6 cellular contexts compared by ENCODE assay signal in the genomic region with DNA sequence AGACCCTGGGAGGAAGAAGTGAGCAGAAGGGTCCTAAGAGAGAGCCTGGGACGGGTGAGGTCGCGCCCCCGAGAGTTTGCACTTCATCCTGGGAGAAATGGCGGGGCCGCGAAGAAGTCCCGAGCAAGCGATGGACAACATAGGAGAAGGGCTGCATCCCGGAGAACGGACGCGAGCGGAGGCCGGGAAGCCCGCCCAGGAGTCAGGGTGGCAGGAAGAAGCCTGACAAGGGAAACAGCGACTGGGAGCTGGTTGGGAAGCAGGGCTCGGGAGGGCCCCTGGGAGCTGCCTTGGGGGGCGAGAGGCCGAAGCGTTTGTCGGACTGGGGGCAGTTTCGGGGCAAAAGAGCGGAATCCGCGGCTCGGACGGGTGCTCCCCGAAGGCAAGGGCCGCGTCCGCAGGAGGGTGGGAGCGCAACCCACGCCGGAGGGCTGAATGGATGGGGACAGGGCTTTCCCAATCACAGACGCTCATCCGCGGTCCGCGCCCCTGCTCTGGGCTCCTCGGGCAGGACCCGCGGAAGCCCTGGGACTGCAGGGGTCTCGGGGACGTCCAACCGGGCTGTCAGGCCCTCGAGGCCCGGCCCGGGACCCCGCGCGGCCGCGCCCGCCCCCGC. TPM values are rescaled to one million over a fixed set of nuclear protein-coding genes. Genes with fewer than 3 reads are reported as not detected.
DNase-seq lines count a peak whose midpoint lies in the region; ATAC-seq, FAIRE-seq and TF ChIP-seq lines count a peak whose summit lies in the region.

No MANE protein-coding gene starts in this region.

- H3K27me3 Mint-ChIP-seq in activated CD4-positive, alpha-beta T cell treated with anti-CD3 and anti-CD28 coated beads, Interleukin-2, amount 10 ng/mL, durations not matched to agents 24 days and 14 days, result no peaks in the 10 kb centered on the region
- H3K27me3 Mint-ChIP-seq in activated T-cell treated with anti-CD3 and anti-CD28 coated beads, Interleukin-2, amount 50 U/mL, for 72 hours (ENCODE audit: low read depth), result no peaks in the 10 kb centered on the region

- H3K4me3 ChIP-seq in lung, result peak overlapping the region; percentile 96

- H3K36me3 Mint-ChIP-seq in activated CD4-positive, alpha-beta T cell treated with anti-CD3 and anti-CD28 coated beads, Interleukin-2, amount 10 ng/mL, durations not matched to agents 24 days and 14 days (ENCODE audit: low read depth), result peaks cover 18% of the 10 kb centered on the region
- H3K36me3 Mint-ChIP-seq in activated T-cell treated with anti-CD3 and anti-CD28 coated beads, Interleukin-2, amount 50 U/mL, for 72 hours (ENCODE audit: insufficient read depth in 2 of 2), result peaks cover 5 to 15% of the 10 kb centered on the region in 2 donors

- H3K9me3 ChIP-seq in lung (ENCODE audit: control insufficient read depth in 2 of 2, insufficient read depth in 1 of 2, low read length in 1 of 2), result no peaks in the 10 kb centered on the region

- no peaks in the 10 kb centered on the region for H3K27me3 ChIP-seq in lung (ENCODE audit: control insufficient read depth, insufficient read depth)

- peak overlapping the region; percentile 96 for H3K27ac Mint-ChIP-seq in activated CD4-positive, alpha-beta T cell treated with anti-CD3 and anti-CD28 coated beads, Interleukin-2, amount 10 ng/mL, durations not matched to agents 24 days and 14 days
- H3K27ac Mint-ChIP-seq in activated T-cell treated with anti-CD3 and anti-CD28 coated beads, Interleukin-2, amount 50 U/mL, for 72 hours, result peak overlapping the region; percentile 90

- peak in 1 of 2 donors; percentile 7 for ATAC-seq in activated T-cell treated with anti-CD3 and anti-CD28 coated beads, Interleukin-2, amount 50 U/mL, for 72 hours (replicated peaks in 1 of 2)
- no peak for ATAC-seq in lung (ENCODE audit: insufficient read depth, low FRiP score)

- H3K27ac ChIP-seq in lung (ENCODE audit: low read depth in 1 of 2, low read length in 1 of 2), result peak overlapping the region; percentile 91 to 96

- in situ Hi-C loops in GM13976 (cut with MboI; ENCODE audit: low sequenced_read_pairs, unreplicated experiment), result no loop called here

- peaks cover 0 to 10% of the 10 kb centered on the region in 2 donors for H3K36me3 ChIP-seq in lung (ENCODE audit: control insufficient read depth in 2 of 2, insufficient read depth in 2 of 2, low read length in 2 of 2)

- no peak for FAIRE-seq in GM12891 (lab: Jason Lieb, UNC)

- TF ChIP-seq CTCF in lung (IDR thresholded peaks at IDR 0.05; ENCODE audit: control extremely low read depth, extremely low read depth), result no peak
- TF ChIP-seq CTCF in GM13976 (IDR thresholded peaks at IDR 0.05; ENCODE audit: borderline replicate concordance, control extremely low read depth, extremely low read depth, insufficient read depth, missing control alignments), result no peak

- peaks cover 30% of the 10 kb centered on the region for H3K4me1 Mint-ChIP-seq in activated CD4-positive, alpha-beta T cell treated with anti-CD3 and anti-CD28 coated beads, Interleukin-2, amount 10 ng/mL, durations not matched to agents 24 days and 14 days
- H3K4me1 Mint-ChIP-seq in activated T-cell treated with anti-CD3 and anti-CD28 coated beads, Interleukin-2, amount 50 U/mL, for 72 hours (ENCODE audit: low read depth), result peaks cover 33% of the 10 kb centered on the region

- no peak for TF ChIP-seq POLR2A in GM12891 (IDR thresholded peaks at IDR 0.05; ENCODE audit: low read depth, low read length)

- intact Hi-C loops in activated CD4-positive, alpha-beta T cell treated with anti-CD3 and anti-CD28 coated beads, Interleukin-2, amount 10 ng/mL, durations not matched to agents 24 days and 14 days (cut with micrococcal nuclease), result loop anchor here (1.0 kb wide), 3 partner anchors 9 to 21 kb away; partner anchors contain the start of genes ADAT3 and SCAMP4

- 0 to 1% methylated on average over 40 to 56 of the region's 56 CpGs for WGBS in lung, 2 donors

- peak overlapping the region; percentile 93 for H3K4me3 Mint-ChIP-seq in activated CD4-positive, alpha-beta T cell treated with anti-CD3 and anti-CD28 coated beads, Interleukin-2, amount 10 ng/mL, durations not matched to agents 24 days and 14 days
- peak overlapping the region; percentile 96 to 99 for H3K4me3 Mint-ChIP-seq in activated T-cell treated with anti-CD3 and anti-CD28 coated beads, Interleukin-2, amount 50 U/mL, for 72 hours

- no peaks in the 10 kb centered on the region for H3K9me3 Mint-ChIP-seq in activated CD4-positive, alpha-beta T cell treated with anti-CD3 and anti-CD28 coated beads, Interleukin-2, amount 10 ng/mL, durations not matched to agents 24 days and 14 days
- no peaks in the 10 kb centered on the region for H3K9me3 Mint-ChIP-seq in activated T-cell treated with anti-CD3 and anti-CD28 coated beads, Interleukin-2, amount 50 U/mL, for 72 hours

- peaks cover 0 to 32% of the 10 kb centered on the region in 2 donors for H3K4me1 ChIP-seq in lung (ENCODE audit: control insufficient read depth in 2 of 2, insufficient read depth in 2 of 2, low read length in 2 of 2)

- DNase-seq in activated CD4-positive, alpha-beta T cell treated with anti-CD3 and anti-CD28 coated beads, Interleukin-2, amount 10 ng/mL, durations not matched to agents 24 days and 14 days, result peak; percentile 75
- no peak for DNase-seq in activated CD4-positive, alpha-beta T cell treated with anti-CD3 and anti-CD28 coated beads for 48 hours
- DNase-seq in activated T-cell treated with anti-CD3 and anti-CD28 coated beads, Interleukin-2, amount 50 U/mL, for 72 hours, result no peak
- DNase-seq in lung (ENCODE audit: low spot score) (no peak), GM12891 (ENCODE audit: insufficient read length, low spot score) (no peak), GM13976 (ENCODE audit: low spot score) (no peak)

TF ChIP-seq in GM12891, 5 proteins besides CTCF, POLR2A, EP300 and RAD21:
- TF ChIP-seq POLR2AphosphoS5 (IDR thresholded peaks at IDR 0.05; ENCODE audit: low read depth, low read length), result no peak
- TF ChIP-seq PAX5 (IDR thresholded peaks at IDR 0.05; ENCODE audit: insufficient read depth, low read length, severe bottlenecking), result no peak
- TF ChIP-seq SPI1 (IDR thresholded peaks at IDR 0.05; ENCODE audit: low read depth, low read length), result no peak
- TF ChIP-seq TAF1 (IDR thresholded peaks at IDR 0.05; ENCODE audit: low read depth, low read length), result no peak
- TF ChIP-seq POU2F2 (IDR thresholded peaks at IDR 0.05; ENCODE audit: low read depth, low read length), result no peak

RNA-seq across cellular contexts. Expression of gene ABHD17A, which starts 0.5 kb away (rescaled TPM):
- total RNA-seq in activated CD4-positive, alpha-beta T cell treated with anti-CD3 and anti-CD28 coated beads, Interleukin-2, amount 10 ng/mL, durations not matched to agents 24 days and 14 days, result 104 and 107 TPM in 2 replicates
- 10 to 100 TPM; 84.2 to 92.1 TPM for total RNA-seq in activated T-cell treated with anti-CD3 and anti-CD28 coated beads, Interleukin-2, amount 50 U/mL, for 72 hours
- 10 to 100 TPM; 68.8 to 84.9 TPM for total RNA-seq in lung
- 100 to 1,000 TPM in 1 of 2 donors, 10 to 100 TPM in 1; 97.0 to 110 TPM for polyA plus RNA-seq in lung
- polyA plus RNA-seq in GM12891 (2012; ENCODE audit: low read depth, missing spikeins), result 35.6 TPM

RNA-seq across cellular contexts. Expression of gene ADAT3, which starts 20.4 kb away (rescaled TPM):
- total RNA-seq in activated CD4-positive, alpha-beta T cell treated with anti-CD3 and anti-CD28 coated beads, Interleukin-2, amount 10 ng/mL, durations not matched to agents 24 days and 14 days, result 8.8 and 10.6 TPM in 2 replicates
- total RNA-seq in activated T-cell treated with anti-CD3 and anti-CD28 coated beads, Interleukin-2, amount 50 U/mL, for 72 hours, result 1 to 10 TPM; 4.2 to 4.5 TPM
- total RNA-seq in lung, result 10 to 100 TPM in 1 of 2 donors, 1 to 10 TPM in 1; 4.0 to 11.9 TPM
- 1 to 10 TPM; 6.4 to 7.2 TPM for polyA plus RNA-seq in lung
- 3.9 TPM for polyA plus RNA-seq in GM12891 (2012; ENCODE audit: low read depth, missing spikeins)

RNA-seq across cellular contexts. Expression of gene SCAMP4, which starts 20.4 kb away (rescaled TPM):
- total RNA-seq in activated CD4-positive, alpha-beta T cell treated with anti-CD3 and anti-CD28 coated beads, Interleukin-2, amount 10 ng/mL, durations not matched to agents 24 days and 14 days, result 39.2 and 42.4 TPM in 2 replicates
- total RNA-seq in activated T-cell treated with anti-CD3 and anti-CD28 coated beads, Interleukin-2, amount 50 U/mL, for 72 hours, result 10 to 100 TPM; 36.5 to 42.6 TPM
- total RNA-seq in lung, result 10 to 100 TPM; 63.4 to 86.6 TPM
- polyA plus RNA-seq in lung, result 10 to 100 TPM; 45.7 to 49.1 TPM
- polyA plus RNA-seq in GM12891 (2012; ENCODE audit: low read depth, missing spikeins), result 22.1 TPM

RNA-seq across cellular contexts. Expression of gene KLF16, which starts 21.4 kb away (rescaled TPM):
- 37.0 and 38.1 TPM in 2 replicates for total RNA-seq in activated CD4-positive, alpha-beta T cell treated with anti-CD3 and anti-CD28 coated beads, Interleukin-2, amount 10 ng/mL, durations not matched to agents 24 days and 14 days
- 10 to 100 TPM; 26.4 to 27.5 TPM for total RNA-seq in activated T-cell treated with anti-CD3 and anti-CD28 coated beads, Interleukin-2, amount 50 U/mL, for 72 hours
- 10 to 100 TPM in 1 of 2 donors, 1 to 10 TPM in 1; 3.3 to 25.6 TPM for total RNA-seq in lung
- 10 to 100 TPM; 13.8 to 17.8 TPM for polyA plus RNA-seq in lung
- 9.1 TPM for polyA plus RNA-seq in GM12891 (2012; ENCODE audit: low read depth, missing spikeins)

RNA-seq across cellular contexts. Expression of gene REXO1, which starts 36.5 kb away (rescaled TPM):
- total RNA-seq in activated CD4-positive, alpha-beta T cell treated with anti-CD3 and anti-CD28 coated beads, Interleukin-2, amount 10 ng/mL, durations not matched to agents 24 days and 14 days, result 56.3 and 61.4 TPM in 2 replicates
- 10 to 100 TPM; 41.4 to 46.5 TPM for total RNA-seq in activated T-cell treated with anti-CD3 and anti-CD28 coated beads, Interleukin-2, amount 50 U/mL, for 72 hours
- total RNA-seq in lung, result 10 to 100 TPM; 15.6 to 40.3 TPM
- 10 to 100 TPM; 22.3 to 32.0 TPM for polyA plus RNA-seq in lung
- 19.7 TPM for polyA plus RNA-seq in GM12891 (2012; ENCODE audit: low read depth, missing spikeins)
